ENCODE assay signal across 14 cellular contexts in genomic region chr1:2553871-2554620, GRCh38. TPM values are rescaled to one million over a fixed set of nuclear protein-coding genes. Genes with fewer than 3 reads are reported as not detected.
DNase-seq lines count a peak whose midpoint lies in the region; ATAC-seq and TF ChIP-seq lines count a peak whose summit lies in the region.
"Had no signal": no experiment of that assay in that cellular context is flagged by ENCODE, and none has a peak within 500 bp of the region (broad histone marks: within the 10 kb centered on the region; RNA-seq: fewer than 3 reads in every experiment).

No MANE protein-coding gene starts in this region.

- TF ChIP-seq POLR2A in esophagus squamous epithelium (IDR thresholded peaks at IDR 0.05): no peak
- TF ChIP-seq POLR2A in lower leg skin (IDR thresholded peaks at IDR 0.05): no peak

- CTCF ChIA-PET in activated naive CD4-positive, alpha-beta T cell treated with anti-CD3 and anti-CD28 coated beads, Interleukin-2, amount 10 ng/mL, durations not matched to agents 7 days and 5 days (lab: Charles Lee): interaction anchor here (3.3 kb wide), 1 partner anchor 31 kb away, joined by 40 read pairs; the partner anchor contains the start of gene PRXL2B
- CTCF ChIA-PET in activated CD4-positive, alpha-beta memory T cell treated with anti-CD3 and anti-CD28 coated beads, Interleukin-2, amount 10 ng/mL, durations not matched to agents 7 days and 5 days (lab: Charles Lee): no interaction called here

- H3K27me3 Mint-ChIP-seq in activated naive CD4-positive, alpha-beta T cell treated with anti-CD3 and anti-CD28 coated beads, Interleukin-2, amount 10 ng/mL, durations not matched to agents 7 days and 5 days: no peaks in the 10 kb centered on the region
- H3K27me3 Mint-ChIP-seq in activated CD4-positive, alpha-beta memory T cell treated with anti-CD3 and anti-CD28 coated beads, Interleukin-2, amount 10 ng/mL, durations not matched to agents 7 days and 5 days: no peaks in the 10 kb centered on the region
- H3K27me3 Mint-ChIP-seq in stimulated activated memory B cell treated with anti-CD40 and anti-IgM and Interleukin-4, amounts not matched to agents 10 μg/mL and 1 μg/mL and 100 μg/mL, for 72 hours: no peaks in the 10 kb centered on the region

- POLR2A ChIA-PET in activated CD4-positive, alpha-beta memory T cell treated with anti-CD3 and anti-CD28 coated beads, Interleukin-2, amount 10 ng/mL, durations not matched to agents 7 days and 5 days (lab: Charles Lee): interaction anchor here (2.9 to 5.1 kb wide), 3 partner anchors 7 to 31 kb away, joined by 34 to 169 read pairs (median 82); partner anchors contain the start of genes PANK4 and PRXL2B

- no peak for DNase-seq in activated naive CD4-positive, alpha-beta T cell treated with anti-CD3 and anti-CD28 coated beads, Interleukin-2, amount 10 ng/mL, durations not matched to agents 7 days and 5 days
- DNase-seq in activated naive CD4-positive, alpha-beta T cell (lab: John Stamatoyannopoulos, UW): no peak
- DNase-seq in activated CD4-positive, alpha-beta memory T cell treated with anti-CD3 and anti-CD28 coated beads, Interleukin-2, amount 10 ng/mL, durations not matched to agents 7 days and 5 days: no peak
- DNase-seq in esophagus squamous epithelium (lab: John Stamatoyannopoulos, UW): no peak
- no peak for DNase-seq in NCI-H1092 treated with DMSO at 0.1 percent for 48 hours (lab: John Stamatoyannopoulos, UW)
- DNase-seq in lower leg skin (ENCODE audit: low spot score in 2 of 2): no peak
- DNase-seq: activated effector memory CD4-positive, alpha-beta T cell treated with Interleukin-2 at 50 U/mL for 16 hours; MM.1S; NCI-H2029; Right ventricle myocardium superior had no signal

- H3K27ac Mint-ChIP-seq in activated naive CD4-positive, alpha-beta T cell treated with anti-CD3 and anti-CD28 coated beads, Interleukin-2, amount 10 ng/mL, durations not matched to agents 7 days and 5 days: peak overlapping the region; percentile 99
- H3K27ac Mint-ChIP-seq in activated CD4-positive, alpha-beta memory T cell treated with anti-CD3 and anti-CD28 coated beads, Interleukin-2, amount 10 ng/mL, durations not matched to agents 7 days and 5 days: peak overlapping the region; percentile 95
- peak overlapping the region; percentile 99 for H3K27ac Mint-ChIP-seq in stimulated activated memory B cell treated with anti-CD40 and anti-IgM and Interleukin-4, amounts not matched to agents 10 μg/mL and 1 μg/mL and 100 μg/mL, for 72 hours

- H3K36me3 ChIP-seq in esophagus squamous epithelium: peaks cover 0 to 10% (median 5%) of the 10 kb centered on the region in 3 donors
- H3K36me3 ChIP-seq: right atrium auricular region had no signal

- H3K9me3 ChIP-seq in esophagus squamous epithelium: no peaks in the 10 kb centered on the region
- H3K9me3 ChIP-seq: right atrium auricular region had no signal

- TF ChIP-seq CTCF in esophagus squamous epithelium (IDR thresholded peaks at IDR 0.05) (no peak), lower leg skin (IDR thresholded peaks at IDR 0.05) (no peak)

- peaks cover 58% of the 10 kb centered on the region for H3K4me1 Mint-ChIP-seq in activated naive CD4-positive, alpha-beta T cell treated with anti-CD3 and anti-CD28 coated beads, Interleukin-2, amount 10 ng/mL, durations not matched to agents 7 days and 5 days
- peaks cover 55% of the 10 kb centered on the region for H3K4me1 Mint-ChIP-seq in activated CD4-positive, alpha-beta memory T cell treated with anti-CD3 and anti-CD28 coated beads, Interleukin-2, amount 10 ng/mL, durations not matched to agents 7 days and 5 days
- H3K4me1 Mint-ChIP-seq in stimulated activated memory B cell treated with anti-CD40 and anti-IgM and Interleukin-4, amounts not matched to agents 10 μg/mL and 1 μg/mL and 100 μg/mL, for 72 hours: peaks cover 80% of the 10 kb centered on the region

- H3K4me1 ChIP-seq in esophagus squamous epithelium: peaks cover 26 to 66% (median 41%) of the 10 kb centered on the region in 3 donors

- intact Hi-C loops in esophagus squamous epithelium (cut with DNase I): no loop called here
- intact Hi-C loops in lower leg skin (cut with DNase I; ENCODE audit: low total_unique reads): no loop called here

- H3K9me3 Mint-ChIP-seq in activated naive CD4-positive, alpha-beta T cell treated with anti-CD3 and anti-CD28 coated beads, Interleukin-2, amount 10 ng/mL, durations not matched to agents 7 days and 5 days: no peaks in the 10 kb centered on the region
- no peaks in the 10 kb centered on the region for H3K9me3 Mint-ChIP-seq in activated CD4-positive, alpha-beta memory T cell treated with anti-CD3 and anti-CD28 coated beads, Interleukin-2, amount 10 ng/mL, durations not matched to agents 7 days and 5 days
- no peaks in the 10 kb centered on the region for H3K9me3 Mint-ChIP-seq in stimulated activated memory B cell treated with anti-CD40 and anti-IgM and Interleukin-4, amounts not matched to agents 10 μg/mL and 1 μg/mL and 100 μg/mL, for 72 hours

- H3K4me3 Mint-ChIP-seq in activated naive CD4-positive, alpha-beta T cell treated with anti-CD3 and anti-CD28 coated beads, Interleukin-2, amount 10 ng/mL, durations not matched to agents 7 days and 5 days: peak overlapping the region; percentile 98
- H3K4me3 Mint-ChIP-seq in activated CD4-positive, alpha-beta memory T cell treated with anti-CD3 and anti-CD28 coated beads, Interleukin-2, amount 10 ng/mL, durations not matched to agents 7 days and 5 days: peak overlapping the region; percentile 95
- peak overlapping the region; percentile 98 for H3K4me3 Mint-ChIP-seq in stimulated activated memory B cell treated with anti-CD40 and anti-IgM and Interleukin-4, amounts not matched to agents 10 μg/mL and 1 μg/mL and 100 μg/mL, for 72 hours

- H3K4me3 ChIP-seq in esophagus squamous epithelium: no peak overlapping the region
- no peak overlapping the region for H3K4me3 ChIP-seq in lower leg skin (ENCODE audit: low read depth, poor library complexity, severe bottlenecking)
- H3K4me3 ChIP-seq: right atrium auricular region had no signal

- WGBS in esophagus squamous epithelium, 2 donors: 78 to 83% methylated on average over 4 to 13 of the region's 30 CpGs
- 80 to 86% methylated on average over 28 to 30 of the region's 30 CpGs for WGBS in lower leg skin, 2 donors

- peaks cover 16% of the 10 kb centered on the region for H3K36me3 Mint-ChIP-seq in activated naive CD4-positive, alpha-beta T cell treated with anti-CD3 and anti-CD28 coated beads, Interleukin-2, amount 10 ng/mL, durations not matched to agents 7 days and 5 days
- peaks cover 29% of the 10 kb centered on the region for H3K36me3 Mint-ChIP-seq in activated CD4-positive, alpha-beta memory T cell treated with anti-CD3 and anti-CD28 coated beads, Interleukin-2, amount 10 ng/mL, durations not matched to agents 7 days and 5 days (ENCODE audit: low read depth)
- peaks cover 28% of the 10 kb centered on the region for H3K36me3 Mint-ChIP-seq in stimulated activated memory B cell treated with anti-CD40 and anti-IgM and Interleukin-4, amounts not matched to agents 10 μg/mL and 1 μg/mL and 100 μg/mL, for 72 hours

- no peaks in the 10 kb centered on the region for H3K27me3 ChIP-seq in esophagus squamous epithelium
- H3K27me3 ChIP-seq: right atrium auricular region had no signal

- peak overlapping the region in 3 of 4 donors; percentile 28 to 90 (median 89) for H3K27ac ChIP-seq in esophagus squamous epithelium

- ATAC-seq in stimulated activated memory B cell treated with anti-CD40 and anti-IgM and Interleukin-4, amounts not matched to agents 10 μg/mL and 1 μg/mL and 100 μg/mL, for 72 hours: no peak
- ATAC-seq in HG02610 (IDR thresholded peaks at IDR 0.05; ENCODE audit: unreplicated experiment): no peak

RNA-seq across cellular contexts. Expression of gene TNFRSF14, which starts 2.1 kb away (rescaled TPM):
- total RNA-seq in activated CD4-positive, alpha-beta memory T cell treated with anti-CD3 and anti-CD28 coated beads, Interleukin-2, amount 10 ng/mL, durations not matched to agents 7 days and 5 days: 100 to 1,000 TPM; 171 to 173 TPM
- total RNA-seq in esophagus squamous epithelium (10 to 100 TPM; 13.8 to 39.5 (median 19.6) TPM), lower leg skin (10 to 100 TPM; 35.2 to 43.6 (median 38.3) TPM)

RNA-seq across cellular contexts. Expression of gene HES5, which starts 24.0 kb away (rescaled TPM):
- total RNA-seq in activated CD4-positive, alpha-beta memory T cell treated with anti-CD3 and anti-CD28 coated beads, Interleukin-2, amount 10 ng/mL, durations not matched to agents 7 days and 5 days: not detected
- under 1 TPM in 3 of 4 donors, not detected in 1; 0.35 to 0.76 (median 0.70) TPM for total RNA-seq in esophagus squamous epithelium
- total RNA-seq in lower leg skin: 10 to 100 TPM in 2 of 4 donors, 1 to 10 TPM in 2; 8.1 to 32.5 (median 9.6) TPM
- total RNA-seq: NCI-H460, right atrium auricular region had no signal

RNA-seq across cellular contexts. Expression of gene PANK4, which starts 27.6 kb away (rescaled TPM):
- total RNA-seq in activated CD4-positive, alpha-beta memory T cell treated with anti-CD3 and anti-CD28 coated beads, Interleukin-2, amount 10 ng/mL, durations not matched to agents 7 days and 5 days: 10 to 100 TPM; 71.7 to 72.6 TPM
- total RNA-seq in esophagus squamous epithelium (10 to 100 TPM; 11.8 to 29.1 (median 17.0) TPM), lower leg skin (10 to 100 TPM; 26.8 to 34.7 (median 32.5) TPM)

RNA-seq across cellular contexts. Expression of gene PRXL2B, which starts 32.5 kb away (rescaled TPM):
- total RNA-seq in activated CD4-positive, alpha-beta memory T cell treated with anti-CD3 and anti-CD28 coated beads, Interleukin-2, amount 10 ng/mL, durations not matched to agents 7 days and 5 days: 10 to 100 TPM; 17.0 to 22.2 TPM
- total RNA-seq in esophagus squamous epithelium (10 to 100 TPM in 3 of 4 donors, 1 to 10 TPM in 1; 8.2 to 33.9 (median 11.3) TPM), lower leg skin (10 to 100 TPM in 3 of 4 donors, 1 to 10 TPM in 1; 5.6 to 16.4 (median 12.0) TPM)

Comparison
In these comparisons a context has a peak if more than half of its experiments do, and no peak if none do; other contexts are left out.
1. RNA of gene HES5, which starts 24.0 kb away (total RNA-seq): 8.1 to 32.5 TPM in lower leg skin; 0.35 to 0.76 TPM in esophagus squamous epithelium and not detected in activated CD4-positive, alpha-beta memory T cell treated with anti-CD3 and anti-CD28 coated beads, Interleukin-2, amount 10 ng/mL, durations not matched to agents 7 days and 5 days; every median in the first group is over 4 times any median in the second.
2. Peak in every context shown above with its lines, with median percentiles within 50 percentile points of each other: H3K27ac Mint-ChIP-seq and H3K4me3 Mint-ChIP-seq.